In genomic region chr9:106878943-106879916, GRCh38 we compare ENCODE assay signal across 9 cellular contexts. TPM values are rescaled to one million over a fixed set of nuclear protein-coding genes. Genes with fewer than 3 reads are reported as not detected.
DNase-seq lines count a peak whose midpoint lies in the region; ATAC-seq lines count a peak whose summit lies in the region.
"Had no signal": no experiment of that assay in that cellular context is flagged by ENCODE, and none has a peak within 500 bp of the region (broad histone marks: within the 10 kb centered on the region; RNA-seq: fewer than 3 reads in every experiment).

No MANE protein-coding gene starts in this region.

- H3K4me3 ChIP-seq in naive thymus-derived CD4-positive, alpha-beta T cell (ENCODE audit: low read length): no peak overlapping the region

- no peaks in the 10 kb centered on the region for H3K27me3 ChIP-seq in naive thymus-derived CD4-positive, alpha-beta T cell (ENCODE audit: control insufficient read depth in 2 of 2, insufficient read depth in 2 of 2, low read length in 2 of 2)

- no peak overlapping the region for H3K27ac ChIP-seq in naive thymus-derived CD4-positive, alpha-beta T cell (ENCODE audit: low read depth, low read length)

- DNase-seq in H4 (ENCODE audit: low spot score) (peak; percentile 91), SHP77 (lab: John Stamatoyannopoulos, UW) (peak; percentile 93 to 94), head of caudate nucleus (peak in 35 of 42 donors; percentile 33 to 76 (median 46)), posterior vena cava (ENCODE audit: low spot score) (peak; percentile 90), cerebellum (ENCODE audit: low spot score) (no peak), NCI-H1105 (lab: John Stamatoyannopoulos, UW) (no peak)
- DNase-seq in naive thymus-derived CD4-positive, alpha-beta T cell: no peak

- POLR2A ChIA-PET in naive thymus-derived CD4-positive, alpha-beta T cell (lab: Charles Lee): no interaction called here

- peaks cover 0 to 6% (median 0%) of the 10 kb centered on the region in 5 donors for H3K27me3 Mint-ChIP-seq in naive thymus-derived CD4-positive, alpha-beta T cell

- intact Hi-C loops in head of caudate nucleus (cut with DNase I) (no loop called here), posterior vena cava (cut with DNase I) (no loop called here)
- intact Hi-C loops in naive thymus-derived CD4-positive, alpha-beta T cell (cut with micrococcal nuclease): no loop called here

- H3K36me3 Mint-ChIP-seq in naive thymus-derived CD4-positive, alpha-beta T cell: peaks cover 0 to 4% (median 0%) of the 10 kb centered on the region in 5 donors

- H3K4me1 Mint-ChIP-seq in naive thymus-derived CD4-positive, alpha-beta T cell: no peaks in the 10 kb centered on the region

- no peak overlapping the region for H3K4me3 Mint-ChIP-seq in naive thymus-derived CD4-positive, alpha-beta T cell

- ATAC-seq in naive thymus-derived CD4-positive, alpha-beta T cell: no peak
- no peak for ATAC-seq in GM19035 (IDR thresholded peaks at IDR 0.05; ENCODE audit: unreplicated experiment)
- ATAC-seq: HCT116 had no signal

- H3K9me3 Mint-ChIP-seq in naive thymus-derived CD4-positive, alpha-beta T cell: peaks cover 0 to 6% (median 0%) of the 10 kb centered on the region in 11 donors

- H3K36me3 ChIP-seq in naive thymus-derived CD4-positive, alpha-beta T cell (ENCODE audit: control insufficient read depth in 2 of 3, insufficient read depth in 3 of 3, low read length in 3 of 3): no peaks in the 10 kb centered on the region

- no peaks in the 10 kb centered on the region for H3K9me3 ChIP-seq in naive thymus-derived CD4-positive, alpha-beta T cell (ENCODE audit: control insufficient read depth in 2 of 3, low read length in 3 of 3)

- H3K27ac Mint-ChIP-seq in naive thymus-derived CD4-positive, alpha-beta T cell: no peak overlapping the region

- no peaks in the 10 kb centered on the region for H3K4me1 ChIP-seq in naive thymus-derived CD4-positive, alpha-beta T cell (ENCODE audit: control insufficient read depth in 2 of 2, insufficient read depth in 2 of 2, low read length in 2 of 2)

- CTCF ChIA-PET in naive thymus-derived CD4-positive, alpha-beta T cell (lab: Charles Lee): no interaction called here

RNA-seq across cellular contexts. Expression of gene ZNF462, which starts 16.3 kb away (rescaled TPM):
- 6.5 and 8.2 TPM in 2 replicates for total RNA-seq in H4 (2014; rRNA removed; shearing (Covaris generic))
- total RNA-seq in posterior vena cava (10 to 100 TPM; 20.0 to 25.7 TPM), cerebellum (102 TPM)
- total RNA-seq in naive thymus-derived CD4-positive, alpha-beta T cell: 1 to 10 TPM in 2 of 5 experiments, under 1 TPM in 3; 0.11 to 3.2 (median 0.57) TPM
- under 1 TPM in 1 of 2 donors, not detected in 1; 0.48 TPM for polyA plus RNA-seq in naive thymus-derived CD4-positive, alpha-beta T cell

Comparison
In these comparisons a context has a peak if more than half of its experiments do, and no peak if none do; other contexts are left out.
1. DNase-seq: peak in H4 (single experiment), SHP77 (2 of 2), head of caudate nucleus (35 of 42) and posterior vena cava (single experiment); none in cerebellum (single experiment), naive thymus-derived CD4-positive, alpha-beta T cell (0 of 9) and NCI-H1105 (single experiment).